Comparison of ENCODE assay signal across 23 cellular contexts in the genomic region with DNA sequence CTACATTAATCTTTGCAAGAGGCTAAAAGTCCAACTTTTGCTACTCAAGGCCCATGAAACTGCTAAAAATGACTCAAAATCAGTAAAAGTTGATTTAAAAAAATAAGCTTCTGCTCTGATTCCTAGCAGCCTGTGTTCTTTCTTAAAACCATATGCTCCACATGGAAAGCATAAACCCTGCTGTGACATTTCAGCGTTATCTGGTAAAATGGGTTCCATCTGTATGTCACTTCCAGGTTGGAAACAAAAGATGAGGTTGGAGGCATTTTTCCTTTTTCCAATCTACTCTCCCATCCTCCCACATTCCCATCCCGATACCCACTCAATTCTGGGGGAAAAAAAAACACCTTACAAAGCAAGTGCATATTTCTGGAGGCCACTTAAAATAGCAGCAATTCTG.
"Had no signal": no experiment of that assay in that cellular context is flagged by ENCODE, and none has a peak within 500 bp of the region (broad histone marks: within the 10 kb centered on the region; RNA-seq: fewer than 3 reads in every experiment).

No MANE protein-coding gene starts in this region.

- H3K4me3 ChIP-seq: esophagus muscularis mucosa, left lung, psoas muscle, sigmoid colon, stomach, thyroid gland had no signal

- DNase-seq: cerebellar nuclear complex; cortex of kidney; foreskin melanocyte; glutamatergic neuron; hypothalamus; immature natural killer cell; left lung; mesenchymal stem cell; naive thymus-derived CD4-positive, alpha-beta T cell; nephron progenitor cell; nucleus accumbens; psoas muscle; right cardiac atrium; sigmoid colon; stimulated activated CD4-positive, alpha-beta T cell treated with anti-CD3 and anti-CD28 coated beads, Interleukin-2, amount 100 ng/mL, for 24 hours; stimulated activated CD4-positive, alpha-beta T cell treated with anti-CD3 and anti-CD28 coated beads, Interleukin-4, amount 100 ng/mL, for 24 hours; stimulated activated naive CD4-positive, alpha-beta T cell treated with Interleukin-2 at 50 U/mL for 16 hours; stomach; thyroid gland; trophoblast cell had no signal

- H3K4me1 Mint-ChIP-seq: naive thymus-derived CD4-positive, alpha-beta T cell; nephron progenitor cell; stimulated activated effector memory CD8-positive, alpha-beta T cell treated with anti-CD3 and anti-CD28 coated beads, Interleukin-12 subunit alpha, Interleukin-12 subunit beta, amount 100 ng/mL, for 72 hours had no signal

- H3K36me3 ChIP-seq: esophagus muscularis mucosa, left lung, sigmoid colon, stomach, thyroid gland had no signal

- H3K27me3 Mint-ChIP-seq: naive thymus-derived CD4-positive, alpha-beta T cell had no signal

- H3K4me3 Mint-ChIP-seq: immature natural killer cell; mesothelial cell of epicardium; naive thymus-derived CD4-positive, alpha-beta T cell; nephron progenitor cell; stimulated activated effector memory CD8-positive, alpha-beta T cell treated with anti-CD3 and anti-CD28 coated beads, Interleukin-12 subunit alpha, Interleukin-12 subunit beta, amount 100 ng/mL, for 72 hours had no signal

- H3K27ac Mint-ChIP-seq: immature natural killer cell; mesothelial cell of epicardium; naive thymus-derived CD4-positive, alpha-beta T cell; nephron progenitor cell; stimulated activated effector memory CD8-positive, alpha-beta T cell treated with anti-CD3 and anti-CD28 coated beads, Interleukin-12 subunit alpha, Interleukin-12 subunit beta, amount 100 ng/mL, for 72 hours had no signal

- H3K36me3 Mint-ChIP-seq: naive thymus-derived CD4-positive, alpha-beta T cell; stimulated activated effector memory CD8-positive, alpha-beta T cell treated with anti-CD3 and anti-CD28 coated beads, Interleukin-12 subunit alpha, Interleukin-12 subunit beta, amount 100 ng/mL, for 72 hours had no signal

- H3K27me3 ChIP-seq: esophagus muscularis mucosa, left lung, sigmoid colon, stomach, thyroid gland had no signal

- H3K27ac ChIP-seq: esophagus muscularis mucosa, left lung, psoas muscle, sigmoid colon, stomach, thyroid gland had no signal

- H3K9me3 ChIP-seq: esophagus muscularis mucosa, psoas muscle, sigmoid colon, stomach, thyroid gland had no signal
